8 cellular contexts compared by ENCODE assay signal in genomic region chr14:37594916-37595808, GRCh38. TPM values are rescaled to one million over a fixed set of nuclear protein-coding genes. Genes with fewer than 3 reads are reported as not detected.
DNase-seq lines count a peak whose midpoint lies in the region; ATAC-seq and TF ChIP-seq lines count a peak whose summit lies in the region.

FOXA1 (minus strand) TSS chr14:37595249; CDS start chr14:37594972, 277 bp downstream.
TTC6 (plus strand) TSS chr14:37595629; CDS start chr14:37622065, 26,436 bp downstream.

- H3K4me1 Mint-ChIP-seq in neural crest cell: peaks cover 33% of the 10 kb centered on the region

- peak within 1 kb of the TSS; percentile 74 for H3K9ac ChIP-seq in SK-N-MC (ENCODE audit: insufficient read length)

- peak within 1 kb of the TSS; percentile 71 for H3K4me3 Mint-ChIP-seq in neural crest cell

- peaks cover 0 to 10% of the 10 kb centered on the region in 2 donors for H3K4me1 ChIP-seq in esophagus (ENCODE audit: control insufficient read depth in 2 of 2, insufficient read depth in 2 of 2, low read length in 1 of 2)

- no peaks in the 10 kb centered on the region for H3K36me3 Mint-ChIP-seq in neural crest cell (ENCODE audit: low read depth)

- WGBS in esophagus, 2 donors: 1 to 3% methylated on average over 81 to 93 of the region's 93 CpGs

- H3K27ac ChIP-seq in SK-N-MC: peak within 1 kb of the TSS; percentile 74
- H3K27ac ChIP-seq in esophagus (ENCODE audit: low read depth in 2 of 2, low read length in 1 of 2): peak within 1 kb of the TSS; percentile 96 to 97
- H3K27ac ChIP-seq in caudate nucleus (ENCODE audit: low read depth, low read length): no peak within 1 kb of the TSS

- H3K27me3 Mint-ChIP-seq in neural crest cell (ENCODE audit: low read depth): peaks cover 96% of the 10 kb centered on the region

- DNase-seq in GM03348 (ENCODE audit: low spot score) (peak; percentile 70), NCI-H1092 (lab: John Stamatoyannopoulos, UW) (peak; percentile 95), SK-N-MC (ENCODE audit: low read depth, low spot score) (no peak), neural crest cell (ENCODE audit: low read depth, low spot score) (no peak), caudate nucleus (lab: John Stamatoyannopoulos, UW) (no peak)

- H3K4me3 ChIP-seq in SK-N-MC (peak within 1 kb of the TSS; percentile 90), esophagus (ENCODE audit: low read depth in 1 of 2, low read length in 2 of 2) (peak within 1 kb of the TSS; percentile 73 to 79)

- no peaks in the 10 kb centered on the region for H3K9me3 Mint-ChIP-seq in neural crest cell

- H3K36me3 ChIP-seq in SK-N-MC (ENCODE audit: insufficient read depth, low read length): peaks cover 11% of the 10 kb centered on the region; the same call in 1 of the 2 replicates
- H3K36me3 ChIP-seq in esophagus (ENCODE audit: control insufficient read depth in 2 of 2, insufficient read depth in 2 of 2, low read length in 1 of 2): no peaks in the 10 kb centered on the region

- TF ChIP-seq CTCF in neural crest cell (conservative IDR thresholded peaks at IDR 0.05): no peak

- H3K9me3 ChIP-seq in SK-N-MC (ENCODE audit: low read depth, low read length): no peaks in the 10 kb centered on the region
- no peaks in the 10 kb centered on the region for H3K9me3 ChIP-seq in esophagus (ENCODE audit: control insufficient read depth in 2 of 2, insufficient read depth in 1 of 2, low read depth in 1 of 2, low read length in 1 of 2)

- no peak for ATAC-seq in GM18520 (IDR thresholded peaks at IDR 0.05; ENCODE audit: unreplicated experiment)
- ATAC-seq in HG02885 (IDR thresholded peaks at IDR 0.05; ENCODE audit: poor library complexity, unreplicated experiment): no peak

- no peaks in the 10 kb centered on the region for H3K27me3 ChIP-seq in esophagus (ENCODE audit: control insufficient read depth in 1 of 2, insufficient read depth in 2 of 2, low read length in 2 of 2)

- no peak within 1 kb of the TSS for H3K27ac Mint-ChIP-seq in neural crest cell (ENCODE audit: unreplicated experiment)

RNA-seq across cellular contexts. Expression of gene FOXA1, which starts in this region (rescaled TPM):
- 10 to 100 TPM in 1 of 2 donors, 1 to 10 TPM in 1; 9.5 to 10.1 TPM for polyA plus RNA-seq in esophagus
- not detected in 2 replicates for total RNA-seq in neural crest cell

RNA-seq across cellular contexts. Expression of gene TTC6, which starts in this region (rescaled TPM):
- polyA plus RNA-seq in esophagus: 1 to 10 TPM in 1 of 2 donors, under 1 TPM in 1; 0.27 to 2.4 TPM
- total RNA-seq in neural crest cell: 0.40 TPM in 1 of 2 replicates, not detected in the other

Comparison
In these comparisons a context has a peak if more than half of its experiments do, and no peak if none do; other contexts are left out.
1. DNase-seq: peak in GM03348 (single experiment) and NCI-H1092 (single experiment); none in SK-N-MC (single experiment), neural crest cell (single experiment) and caudate nucleus (0 of 61).